ENCODE assay signal across 8 cellular contexts in genomic region chr7:23105086-23105643, GRCh38. TPM values are rescaled to one million over a fixed set of nuclear protein-coding genes. Genes with fewer than 3 reads are reported as not detected.
A peak's percentile ranks its signal among the peaks of the same experiment; 100 is the strongest.
DNase-seq lines count a peak whose midpoint lies in the region; ATAC-seq, FAIRE-seq and TF ChIP-seq lines count a peak whose summit lies in the region.

No MANE protein-coding gene starts in this region.

- H3K9ac ChIP-seq in DND-41 (ENCODE audit: low read depth, low read length) (peak overlapping the region; percentile 76), kidney (ENCODE audit: low read length in 2 of 2) (peak overlapping the region; percentile 78 to 94), subcutaneous abdominal adipose tissue (ENCODE audit: low read length in 5 of 5) (peak overlapping the region; percentile 57 to 98 (median 93))

- H3K9me3 ChIP-seq in DND-41 (ENCODE audit: insufficient read depth, low read length, severe bottlenecking) (peaks cover 4% of the 10 kb centered on the region), kidney (ENCODE audit: control insufficient read depth in 1 of 2, low read length in 2 of 2) (peaks cover 0 to 4% of the 10 kb centered on the region in 2 donors), subcutaneous abdominal adipose tissue (ENCODE audit: control insufficient read depth in 5 of 5, low read length in 5 of 5) (peaks cover 0 to 7% (median 0%) of the 10 kb centered on the region in 5 donors)

- H3K4me3 ChIP-seq in DND-41 (ENCODE audit: low read depth in 1 of 2, low read length in 2 of 2) (peak overlapping the region; percentile 95 to 97), kidney (ENCODE audit: low read length in 2 of 2) (peak overlapping the region; percentile 96 to 98), subcutaneous abdominal adipose tissue (ENCODE audit: low read depth in 1 of 5, low read length in 5 of 5) (peak overlapping the region; percentile 80 to 99 (median 94))

- no peak for FAIRE-seq in kidney (lab: Jason Lieb, UNC)

- no peaks in the 10 kb centered on the region; the same call in 1 of the 2 replicates for H3K36me3 ChIP-seq in DND-41 (ENCODE audit: insufficient read depth, low read length)
- H3K36me3 ChIP-seq in kidney (ENCODE audit: control insufficient read depth in 1 of 2, insufficient read depth in 2 of 2, low read length in 2 of 2), result no peaks in the 10 kb centered on the region
- H3K36me3 ChIP-seq in subcutaneous abdominal adipose tissue (ENCODE audit: control insufficient read depth in 5 of 5, insufficient read depth in 5 of 5, low read length in 5 of 5), result peaks cover 0 to 2% (median 0%) of the 10 kb centered on the region in 5 donors

- H3K4me1 ChIP-seq in DND-41 (ENCODE audit: insufficient read depth, low read length) (peaks cover 36% of the 10 kb centered on the region), kidney (ENCODE audit: control insufficient read depth in 1 of 2, insufficient read depth in 1 of 2, low read depth in 1 of 2, low read length in 2 of 2) (peaks cover 11 to 14% of the 10 kb centered on the region in 2 donors), subcutaneous abdominal adipose tissue (ENCODE audit: control insufficient read depth in 5 of 5, insufficient read depth in 5 of 5, low read length in 5 of 5) (peaks cover 4 to 35% (median 24%) of the 10 kb centered on the region in 5 donors)

- peaks cover 39% of the 10 kb centered on the region for H3K79me2 ChIP-seq in DND-41 (ENCODE audit: insufficient read depth, low read length)

- ATAC-seq in DND-41 (ENCODE audit: insufficient read depth, low read depth), result peak; percentile 15; the same call in 2 of the 3 replicates
- peak; percentile 3 for ATAC-seq in GM21360 (IDR thresholded peaks at IDR 0.05; ENCODE audit: unreplicated experiment)
- peak; percentile 8 for ATAC-seq in HG03571 (IDR thresholded peaks at IDR 0.05; ENCODE audit: unreplicated experiment)
- ATAC-seq in activated naive CD4-positive, alpha-beta T cell treated with anti-CD3 and anti-CD28 coated beads, Interleukin-2, amount 50 U/mL, for 72 hours, result peak; percentile 33

- peaks cover 8 to 13% of the 10 kb centered on the region in 2 donors for H3K36me3 Mint-ChIP-seq in activated naive CD4-positive, alpha-beta T cell treated with anti-CD3 and anti-CD28 coated beads, Interleukin-2, amount 50 U/mL, for 72 hours

- peak overlapping the region; percentile 97 to 98 for H3K27ac Mint-ChIP-seq in activated naive CD4-positive, alpha-beta T cell treated with anti-CD3 and anti-CD28 coated beads, Interleukin-2, amount 50 U/mL, for 72 hours

- intact Hi-C loops in kidney (cut with DNase I), result no loop called here

- no peak for TF ChIP-seq CTCF in DND-41 (IDR thresholded peaks at IDR 0.05; ENCODE audit: borderline replicate concordance, extremely low read depth, low read length, poor library complexity, severe bottlenecking)
- TF ChIP-seq CTCF in kidney (IDR thresholded peaks at IDR 0.05; ENCODE audit: borderline replicate concordance, extremely low read depth, insufficient read depth), result no peak

- no peaks in the 10 kb centered on the region; the same call in 1 of the 2 replicates for H4K20me1 ChIP-seq in DND-41 (ENCODE audit: insufficient read depth, low read length)

- no peak for DNase-seq in DND-41
- DNase-seq in activated naive CD4-positive, alpha-beta T cell treated with anti-CD3 and anti-CD28 coated beads, Interleukin-2, amount 50 U/mL, for 72 hours (ENCODE audit: low spot score in 2 of 2), result no peak
- no peak for DNase-seq in kidney
- no peak for DNase-seq in NCI-H128 (lab: John Stamatoyannopoulos, UW; ENCODE audit: unreplicated experiment)
- DNase-seq in activated gamma-delta T cell treated with Interleukin-2 at 50 U/mL for 16 hours, result no peak

- H3K27ac ChIP-seq in DND-41 (ENCODE audit: low read length) (peak overlapping the region; percentile 78), kidney (ENCODE audit: low read depth in 2 of 2, low read length in 2 of 2) (peak overlapping the region in 1 of 2 donors; percentile 69), subcutaneous abdominal adipose tissue (ENCODE audit: low read depth, low read length) (peak overlapping the region; percentile 82)

- H3K27me3 ChIP-seq in DND-41 (ENCODE audit: insufficient read depth, low read length, poor library complexity), result no peaks in the 10 kb centered on the region
- no peaks in the 10 kb centered on the region for H3K27me3 ChIP-seq in subcutaneous abdominal adipose tissue (ENCODE audit: control insufficient read depth in 5 of 5, insufficient read depth in 4 of 5, low read length in 5 of 5)

- H2AFZ ChIP-seq in DND-41 (ENCODE audit: low read depth, low read length), result peak overlapping the region; percentile 97

- H3K4me2 ChIP-seq in DND-41 (ENCODE audit: insufficient read depth, low read length), result peak overlapping the region; percentile 74

- no peaks in the 10 kb centered on the region for H3K9me3 Mint-ChIP-seq in activated naive CD4-positive, alpha-beta T cell treated with anti-CD3 and anti-CD28 coated beads, Interleukin-2, amount 50 U/mL, for 72 hours

RNA-seq across cellular contexts. Expression of gene KLHL7, which starts 0.4 kb away (rescaled TPM):
- 10 to 100 TPM; 19.7 to 27.6 TPM for total RNA-seq in activated naive CD4-positive, alpha-beta T cell treated with anti-CD3 and anti-CD28 coated beads, Interleukin-2, amount 50 U/mL, for 72 hours
- 20.6 TPM for total RNA-seq in kidney
- 13.3 TPM for polyA plus RNA-seq in kidney (ENCODE audit: insufficient read depth, low read depth, low replicate concordance)
